Comparison of ENCODE assay signal across 1 cellular context in the genomic region with DNA sequence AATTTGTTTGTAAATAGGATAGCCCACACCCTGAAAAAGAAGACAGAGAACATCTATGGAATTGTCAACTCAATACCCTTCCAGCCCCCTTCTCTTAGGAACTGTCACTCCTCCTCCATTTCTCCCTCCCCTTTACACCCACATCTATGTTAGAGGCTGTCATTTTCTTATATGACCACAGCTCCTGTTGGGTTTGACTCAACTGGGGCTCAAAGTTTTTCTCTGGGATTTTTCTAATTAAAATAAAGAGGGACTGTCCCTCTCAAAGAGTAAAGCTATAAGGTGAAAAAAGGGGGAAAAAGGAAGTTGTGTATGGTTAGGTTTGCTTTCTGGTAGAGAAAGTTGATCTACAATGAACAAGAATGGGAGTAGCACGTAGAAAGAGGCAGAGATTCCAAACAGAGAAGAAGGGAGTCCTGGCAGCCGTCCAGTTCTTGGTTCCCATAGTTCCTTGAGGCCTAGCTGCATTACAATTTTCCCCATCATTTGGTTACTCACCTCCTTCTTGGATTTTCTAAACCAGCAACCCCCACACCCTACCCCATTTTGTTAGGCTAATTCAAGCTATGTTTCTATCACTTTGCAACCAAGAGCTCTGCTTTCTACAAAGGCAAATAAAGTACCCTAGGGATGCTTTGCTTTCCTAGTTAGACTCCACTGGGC.
A peak's percentile ranks its signal among the peaks of the same experiment; 100 is the strongest.
TF ChIP-seq lines count a peak whose summit lies in the region.

No MANE protein-coding gene starts in this region.

TF ChIP-seq in GM12878, 131 proteins besides CTCF, POLR2A, EP300 and RAD21:
- TF ChIP-seq MXI1 (IDR thresholded peaks at IDR 0.05; ENCODE audit: low read depth, low read length) (no peak), NFIC (IDR thresholded peaks at IDR 0.05; ENCODE audit: low read depth, low read length) (peak; percentile 19; the same call in 1 of the 2 replicates), JUNB (IDR thresholded peaks at IDR 0.05) (peak; percentile 34; the same call in 1 of the 2 replicates), IKZF1 (conservative IDR thresholded peaks at IDR 0.05) (peak; percentile 28; the same call in 1 of the 2 replicates), NBN (IDR thresholded peaks at IDR 0.05) (no peak), E2F4 (IDR thresholded peaks at IDR 0.05; ENCODE audit: low read depth, low read length) (no peak), NR2C1 (IDR thresholded peaks at IDR 0.05) (no peak), RCOR1 (conservative IDR thresholded peaks at IDR 0.05; ENCODE audit: low read depth, low read length) (no peak), RELA (IDR thresholded peaks at IDR 0.05; ENCODE audit: borderline replicate concordance, partially characterized antibody) (no peak), MEF2A (IDR thresholded peaks at IDR 0.05; ENCODE audit: insufficient read depth, low read depth, low read length) (no peak), PAX5 (IDR thresholded peaks at IDR 0.05; ENCODE audit: borderline replicate concordance, low read depth, low read length) (no peak), RUNX3 (IDR thresholded peaks at IDR 0.05; ENCODE audit: low read length) (peak; percentile 74), ASH2L (IDR thresholded peaks at IDR 0.05; ENCODE audit: borderline replicate concordance, low read depth) (no peak), ZNF384 (IDR thresholded peaks at IDR 0.05; ENCODE audit: borderline replicate concordance, low read depth, low read length) (no peak), FOXM1 (IDR thresholded peaks at IDR 0.05; ENCODE audit: low read depth, low read length) (no peak), IKZF2 (IDR thresholded peaks at IDR 0.05) (0 out of 4 replicates have a peak, but pooled peaks of 1 of the 2 experiments have one; percentile 11), CBX5 (IDR thresholded peaks at IDR 0.05; ENCODE audit: low read depth) (no peak)
